In genomic region chr4:69999420-69999819, GRCh38 we compare ENCODE assay signal across 26 cellular contexts. TPM values are rescaled to one million over a fixed set of nuclear protein-coding genes. Genes with fewer than 3 reads are reported as not detected.
A peak's percentile ranks its signal among the peaks of the same experiment; 100 is the strongest.
DNase-seq lines count a peak whose midpoint lies in the region; ATAC-seq and TF ChIP-seq lines count a peak whose summit lies in the region.
"Had no signal": no experiment of that assay in that cellular context is flagged by ENCODE, and none has a peak within 500 bp of the region (broad histone marks: within the 10 kb centered on the region; RNA-seq: fewer than 3 reads in every experiment).

No MANE protein-coding gene starts in this region.

- H3K79me2 ChIP-seq in ACC112 (ENCODE audit: control insufficient read depth, insufficient read depth, low read length, unreplicated experiment) = no peaks in the 10 kb centered on the region
- no peaks in the 10 kb centered on the region for H3K79me2 ChIP-seq in GM23248 (ENCODE audit: insufficient read depth)
- no peaks in the 10 kb centered on the region for H3K79me2 ChIP-seq in MM.1S (ENCODE audit: low read length)

- H3F3A ChIP-seq in GM23248 (ENCODE audit: insufficient read depth) (no peaks in the 10 kb centered on the region), MM.1S (ENCODE audit: insufficient read depth, low read length) (no peaks in the 10 kb centered on the region)

- in situ Hi-C loops in GM23248 (cut with MboI) = no loop called here

- no peak overlapping the region for H3K27ac Mint-ChIP-seq in CD8-positive, alpha-beta T cell
- no peak overlapping the region for H3K27ac Mint-ChIP-seq in glutamatergic neuron (ENCODE audit: unreplicated experiment)
- H3K27ac Mint-ChIP-seq: activated naive CD4-positive, alpha-beta T cell treated with anti-CD3 and anti-CD28 coated beads, Interleukin-2, amount 50 U/mL, for 24 hours; memory B cell; naive thymus-derived CD4-positive, alpha-beta T cell had no signal

- POLR2A ChIA-PET in CD8-positive, alpha-beta T cell (lab: Charles Lee) = no interaction called here

- TF ChIP-seq CTCF in MM.1S (IDR thresholded peaks at IDR 0.05; ENCODE audit: low read length) (no peak), epithelial cell of esophagus (IDR thresholded peaks at IDR 0.05; ENCODE audit: insufficient read depth, low read depth, low read length, missing control alignments) (no peak), glutamatergic neuron (IDR thresholded peaks at IDR 0.05; ENCODE audit: partially characterized antibody, unreplicated experiment) (no peak)
- TF ChIP-seq CTCF in CD8-positive, alpha-beta T cell (IDR thresholded peaks at IDR 0.05) = no peak

- intact Hi-C loops in CD8-positive, alpha-beta T cell (cut with DNase I, micrococcal nuclease) = no loop called here

- H3K9me3 Mint-ChIP-seq in CD8-positive, alpha-beta T cell = no peaks in the 10 kb centered on the region
- H3K9me3 Mint-ChIP-seq in glutamatergic neuron (ENCODE audit: unreplicated experiment) = no peaks in the 10 kb centered on the region
- H3K9me3 Mint-ChIP-seq: activated naive CD4-positive, alpha-beta T cell treated with anti-CD3 and anti-CD28 coated beads, Interleukin-2, amount 50 U/mL, for 24 hours had no signal

- H3K9me3 ChIP-seq in GM23248 (ENCODE audit: low read depth) = no peaks in the 10 kb centered on the region
- H3K9me3 ChIP-seq in MM.1S (replicated peaks; ENCODE audit: insufficient read depth, low read length) = no peaks in the 10 kb centered on the region
- no peaks in the 10 kb centered on the region for H3K9me3 ChIP-seq in CD8-positive, alpha-beta T cell (ENCODE audit: low read length)
- H3K9me3 ChIP-seq: BE2C, Caco-2, colonic mucosa, gastrocnemius medialis, SJSA1 had no signal

- H3K36me3 ChIP-seq in ACC112 (ENCODE audit: insufficient read depth, low read length) (no peaks in the 10 kb centered on the region), GM23248 (ENCODE audit: low read depth) (no peaks in the 10 kb centered on the region), MM.1S (replicated peaks; ENCODE audit: insufficient read depth, low read length) (no peaks in the 10 kb centered on the region)
- H3K36me3 ChIP-seq in CD8-positive, alpha-beta T cell (ENCODE audit: insufficient read depth, low read length) = no peaks in the 10 kb centered on the region
- H3K36me3 ChIP-seq: BE2C, colonic mucosa, gastrocnemius medialis, SJSA1 had no signal

- H3K9ac ChIP-seq in GM23248 = no peak overlapping the region
- no peak overlapping the region for H3K9ac ChIP-seq in MM.1S (ENCODE audit: low read length)

- H2AFZ ChIP-seq in ACC112 (ENCODE audit: low read length, unreplicated experiment) (peak overlapping the region; percentile 73), GM23248 (0 out of 2 replicates have a peak overlapping the region, but pooled peaks have one; percentile 3), MM.1S (ENCODE audit: low read length) (peak overlapping the region; percentile 16; the same call in 1 of the 2 replicates)

- CTCF ChIA-PET in CD8-positive, alpha-beta T cell (lab: Charles Lee) = no interaction called here

- H4K20me1 ChIP-seq in GM23248 (ENCODE audit: insufficient read depth) = no peaks in the 10 kb centered on the region
- no peaks in the 10 kb centered on the region for H4K20me1 ChIP-seq in MM.1S (ENCODE audit: insufficient read depth, low read length)

- H3K4me1 ChIP-seq in ACC112 (ENCODE audit: control insufficient read depth, insufficient read depth, low read length, unreplicated experiment) (peaks cover 4% of the 10 kb centered on the region), GM23248 (ENCODE audit: insufficient read depth) (peaks cover 8% of the 10 kb centered on the region; the same call in 1 of the 2 replicates), MM.1S (ENCODE audit: low read length) (no peaks in the 10 kb centered on the region)
- H3K4me1 ChIP-seq in CD8-positive, alpha-beta T cell (ENCODE audit: insufficient read depth, low read length) = no peaks in the 10 kb centered on the region
- H3K4me1 ChIP-seq: BE2C, Caco-2, colonic mucosa, gastrocnemius medialis, SJSA1 had no signal

- H3K36me3 Mint-ChIP-seq in CD8-positive, alpha-beta T cell = no peaks in the 10 kb centered on the region
- no peaks in the 10 kb centered on the region for H3K36me3 Mint-ChIP-seq in glutamatergic neuron (ENCODE audit: unreplicated experiment)
- H3K36me3 Mint-ChIP-seq: activated naive CD4-positive, alpha-beta T cell treated with anti-CD3 and anti-CD28 coated beads, Interleukin-2, amount 50 U/mL, for 24 hours; memory B cell; naive thymus-derived CD4-positive, alpha-beta T cell had no signal

- no peak overlapping the region for H3K4me3 Mint-ChIP-seq in CD8-positive, alpha-beta T cell
- H3K4me3 Mint-ChIP-seq in glutamatergic neuron (ENCODE audit: unreplicated experiment) = no peak overlapping the region
- H3K4me3 Mint-ChIP-seq: activated naive CD4-positive, alpha-beta T cell treated with anti-CD3 and anti-CD28 coated beads, Interleukin-2, amount 50 U/mL, for 24 hours; memory B cell; naive thymus-derived CD4-positive, alpha-beta T cell had no signal

- no peaks in the 10 kb centered on the region for H3K9me2 ChIP-seq in GM23248 (ENCODE audit: insufficient read depth)
- H3K9me2 ChIP-seq in MM.1S (replicated peaks; ENCODE audit: insufficient read depth, low read length) = no peaks in the 10 kb centered on the region

- DNase-seq in GM23248 (peak; percentile 45), MM.1S (no peak), epithelial cell of esophagus (ENCODE audit: low read depth) (peak; percentile 42), GOT3 (lab: John Stamatoyannopoulos, UW) (no peak), DMS79 treated with DMSO at 0.1 percent for 48 hours (lab: John Stamatoyannopoulos, UW) (no peak), glutamatergic neuron (no peak)
- DNase-seq in CD8-positive, alpha-beta T cell = no peak
- DNase-seq: activated CD4-positive, alpha-beta T cell treated with anti-CD3 and anti-CD28 coated beads for 4 hours; BE2C; Caco-2; colonic mucosa; gastrocnemius medialis; HCEC 1CT; naive thymus-derived CD4-positive, alpha-beta T cell; NCI-H1694 treated with DMSO at 0.1 percent for 48 hours; NCI-H226; stimulated activated CD8-positive, alpha-beta memory T cell treated with anti-CD3 and anti-CD28 coated beads, Interleukin-4, amount 100 ng/mL, for 48 hours had no signal

- H3K4me1 Mint-ChIP-seq in CD8-positive, alpha-beta T cell (ENCODE audit: low read depth) = no peaks in the 10 kb centered on the region
- no peaks in the 10 kb centered on the region for H3K4me1 Mint-ChIP-seq in glutamatergic neuron (ENCODE audit: low read depth, unreplicated experiment)
- H3K4me1 Mint-ChIP-seq: activated naive CD4-positive, alpha-beta T cell treated with anti-CD3 and anti-CD28 coated beads, Interleukin-2, amount 50 U/mL, for 24 hours; memory B cell; naive thymus-derived CD4-positive, alpha-beta T cell had no signal

- H3K27me3 ChIP-seq in ACC112 (ENCODE audit: insufficient read depth, low read length) (no peaks in the 10 kb centered on the region), GM23248 (replicated peaks; ENCODE audit: insufficient read depth) (no peaks in the 10 kb centered on the region), MM.1S (replicated peaks; ENCODE audit: insufficient read depth, low read length) (no peaks in the 10 kb centered on the region)
- no peaks in the 10 kb centered on the region for H3K27me3 ChIP-seq in CD8-positive, alpha-beta T cell (ENCODE audit: insufficient read depth, low read length)
- H3K27me3 ChIP-seq: BE2C, colonic mucosa, gastrocnemius medialis, SJSA1 had no signal

- ATAC-seq in CD8-positive, alpha-beta T cell = no peak
- ATAC-seq: gastrocnemius medialis; K562; naive thymus-derived CD4-positive, alpha-beta T cell had no signal

- H3K4me2 ChIP-seq in GM23248 (ENCODE audit: unreplicated experiment) (peak overlapping the region; percentile 23), MM.1S (ENCODE audit: low read depth, low read length) (0 out of 2 replicates have a peak overlapping the region, but pooled peaks have one; percentile 8)

- H3K27me3 Mint-ChIP-seq in CD8-positive, alpha-beta T cell (ENCODE audit: low read depth) = no peaks in the 10 kb centered on the region
- no peaks in the 10 kb centered on the region for H3K27me3 Mint-ChIP-seq in glutamatergic neuron (ENCODE audit: unreplicated experiment)
- H3K27me3 Mint-ChIP-seq: activated naive CD4-positive, alpha-beta T cell treated with anti-CD3 and anti-CD28 coated beads, Interleukin-2, amount 50 U/mL, for 24 hours; memory B cell had no signal

- H3K4me3 ChIP-seq in ACC112 (ENCODE audit: low read depth, low read length) = peak overlapping the region; percentile 64
- no peak overlapping the region for H3K4me3 ChIP-seq in GM23248
- no peak overlapping the region for H3K4me3 ChIP-seq in MM.1S (ENCODE audit: low read length)
- H3K4me3 ChIP-seq in epithelial cell of esophagus (ENCODE audit: low read length) = no peak overlapping the region
- no peak overlapping the region for H3K4me3 ChIP-seq in CD8-positive, alpha-beta T cell (ENCODE audit: low read depth, low read length)
- H3K4me3 ChIP-seq: colonic mucosa, gastrocnemius medialis, K562, SJSA1 had no signal

- 2 to 6% methylated on average over 3 of the region's 3 CpGs for WGBS in GM23248 (ENCODE audit: low coverage in 1 of 2, low lambda C conversion rate in 2 of 2, missing lambda C conversion rate in 2 of 2), 2 experiments

- H3K27ac ChIP-seq in ACC112 (ENCODE audit: low read depth, low read length) = peak overlapping the region; percentile 7; the same call in 1 of the 2 replicates
- H3K27ac ChIP-seq in GM23248 = no peak overlapping the region
- no peak overlapping the region for H3K27ac ChIP-seq in MM.1S (ENCODE audit: low read length)
- H3K27ac ChIP-seq in CD8-positive, alpha-beta T cell (ENCODE audit: low read depth, low read length) = no peak overlapping the region
- H3K27ac ChIP-seq: colonic mucosa, gastrocnemius medialis, SJSA1 had no signal

RNA-seq across cellular contexts. Expression of gene STATH, which starts 3.7 kb away (rescaled TPM):
- not detected in 2 replicates for total RNA-seq in GM23248 (2014; rRNA removed; shearing (Covaris generic))
- polyA plus RNA-seq in GM23248 (2016; fragmentation: Nextera tagmentation; extraction: Ambion mirVana) = not detected in 2 replicates
- not detected for total RNA-seq in CD8-positive, alpha-beta T cell
- not detected for total RNA-seq in glutamatergic neuron (ENCODE audit: unreplicated experiment)
- total RNA-seq: A172; Caco-2; colonic mucosa; gastrocnemius medialis; K562; naive thymus-derived CD4-positive, alpha-beta T cell; omental fat pad; SJSA1; T-helper 1 cell treated with Interleukin-12 subunit alpha and Interleukin-12 subunit beta and Interleukin-4 antibody, amounts not matched to agents 30 ng/mL and 1 ng/mL, for 36 hours; urinary bladder had no signal
- polyA plus RNA-seq: K562; naive thymus-derived CD4-positive, alpha-beta T cell; urinary bladder had no signal

RNA-seq across cellular contexts. Expression of gene HTN3, which starts 28.8 kb away (rescaled TPM):
- total RNA-seq in GM23248 (2014; rRNA removed; shearing (Covaris generic)) = not detected in 2 replicates
- polyA plus RNA-seq in GM23248 (2016; fragmentation: Nextera tagmentation; extraction: Ambion mirVana) = not detected in 2 replicates
- not detected for total RNA-seq in CD8-positive, alpha-beta T cell
- total RNA-seq in glutamatergic neuron (ENCODE audit: unreplicated experiment) = not detected
- total RNA-seq: A172; Caco-2; colonic mucosa; gastrocnemius medialis; K562; naive thymus-derived CD4-positive, alpha-beta T cell; omental fat pad; SJSA1; T-helper 1 cell treated with Interleukin-12 subunit alpha and Interleukin-12 subunit beta and Interleukin-4 antibody, amounts not matched to agents 30 ng/mL and 1 ng/mL, for 36 hours; urinary bladder had no signal
- polyA plus RNA-seq: K562; naive thymus-derived CD4-positive, alpha-beta T cell; urinary bladder had no signal

RNA-seq across cellular contexts. Expression of gene CSN2, which starts 33.9 kb away (rescaled TPM):
- not detected in 2 replicates for total RNA-seq in GM23248 (2014; rRNA removed; shearing (Covaris generic))
- not detected in 2 replicates for polyA plus RNA-seq in GM23248 (2016; fragmentation: Nextera tagmentation; extraction: Ambion mirVana)
- not detected for total RNA-seq in CD8-positive, alpha-beta T cell
- not detected for total RNA-seq in glutamatergic neuron (ENCODE audit: unreplicated experiment)
- total RNA-seq: A172; Caco-2; colonic mucosa; gastrocnemius medialis; K562; naive thymus-derived CD4-positive, alpha-beta T cell; omental fat pad; SJSA1; T-helper 1 cell treated with Interleukin-12 subunit alpha and Interleukin-12 subunit beta and Interleukin-4 antibody, amounts not matched to agents 30 ng/mL and 1 ng/mL, for 36 hours; urinary bladder had no signal
- polyA plus RNA-seq: K562; naive thymus-derived CD4-positive, alpha-beta T cell; urinary bladder had no signal

RNA-seq across cellular contexts. Expression of gene HTN1, which starts 50.8 kb away (rescaled TPM):
- not detected in 2 replicates for total RNA-seq in GM23248 (2014; rRNA removed; shearing (Covaris generic))
- not detected in 2 replicates for polyA plus RNA-seq in GM23248 (2016; fragmentation: Nextera tagmentation; extraction: Ambion mirVana)
- total RNA-seq in CD8-positive, alpha-beta T cell = not detected
- not detected for total RNA-seq in glutamatergic neuron (ENCODE audit: unreplicated experiment)
- total RNA-seq: A172; Caco-2; colonic mucosa; gastrocnemius medialis; K562; naive thymus-derived CD4-positive, alpha-beta T cell; omental fat pad; SJSA1; T-helper 1 cell treated with Interleukin-12 subunit alpha and Interleukin-12 subunit beta and Interleukin-4 antibody, amounts not matched to agents 30 ng/mL and 1 ng/mL, for 36 hours; urinary bladder had no signal
- polyA plus RNA-seq: K562; naive thymus-derived CD4-positive, alpha-beta T cell; urinary bladder had no signal

Comparison
In these comparisons a context has a peak if more than half of its experiments do, and no peak if none do; other contexts are left out.
1. H2AFZ ChIP-seq: peak in every context shown above with its lines; median percentile 73 in ACC112; 16 in MM.1S; 3 in GM23248.
2. DNase-seq: peak in GM23248 (single experiment) and epithelial cell of esophagus (single experiment); none in MM.1S (single experiment), GOT3 (single experiment), DMS79 treated with DMSO at 0.1 percent for 48 hours (single experiment), CD8-positive, alpha-beta T cell (0 of 7) and glutamatergic neuron (single experiment).